In genomic region chr1:145701306-145701862, GRCh38 we compare ENCODE assay signal across 31 cellular contexts. TPM values are rescaled to one million over a fixed set of nuclear protein-coding genes. Genes with fewer than 3 reads are reported as not detected.
"Had no signal": no experiment of that assay in that cellular context is flagged by ENCODE, and none has a peak within 500 bp of the region (broad histone marks: within the 10 kb centered on the region; RNA-seq: fewer than 3 reads in every experiment).

No MANE protein-coding gene starts in this region.

- ATAC-seq: gastrocnemius medialis; left colon; naive thymus-derived CD8-positive, alpha-beta T cell; pancreas; stimulated activated naive B cell treated with anti-CD40 and anti-IgM and Interleukin-4, amounts not matched to agents 10 μg/mL and 1 μg/mL and 100 μg/mL, for 72 hours; upper lobe of right lung had no signal

- H3K27me3 ChIP-seq: breast epithelium, esophagus muscularis mucosa, gastrocnemius medialis, pancreas, sigmoid colon, stomach, thyroid gland, upper lobe of right lung had no signal

- H3K4me1 ChIP-seq: breast epithelium, esophagus muscularis mucosa, gastrocnemius medialis, prostate gland, sigmoid colon, stomach, thyroid gland, upper lobe of right lung had no signal

- H3K9me3 ChIP-seq: breast epithelium, esophagus muscularis mucosa, gastrocnemius medialis, pancreas, prostate gland, sigmoid colon, stomach, thyroid gland, upper lobe of right lung had no signal

- DNase-seq: activated CD4-positive, alpha-beta T cell treated with anti-CD3 and anti-CD28 coated beads for 4 hours; activated CD4-positive, alpha-beta T cell treated with anti-CD3 and anti-CD28 coated beads, Interleukin-2, amount 50 U/mL, for 4 hours; activated CD8-positive, alpha-beta memory T cell treated with anti-CD3 and anti-CD28 coated beads for 24 hours; activated effector memory CD4-positive, alpha-beta T cell treated with Interleukin-2 at 50 U/mL for 16 hours; activated naive CD4-positive, alpha-beta T cell treated with Interleukin-2 at 50 U/mL for 16 hours; activated naive CD8-positive, alpha-beta T cell treated with anti-CD3 and anti-CD28 coated beads for 36 hours; amniotic stem cell; central memory CD4-positive, alpha-beta T cell; dermis blood vessel endothelial cell; effector CD4-positive, alpha-beta T cell; gastrocnemius medialis; glutamatergic neuron; islet precursor cell; left colon; naive thymus-derived CD8-positive, alpha-beta T cell; nucleus accumbens; pancreas; sigmoid colon; stimulated activated CD4-positive, alpha-beta T cell treated with anti-CD3 and anti-CD28 coated beads, Interleukin-15, amount 100 ng/mL, for 24 hours; stimulated activated CD4-positive, alpha-beta T cell treated with anti-CD3 and anti-CD28 coated beads, Interleukin-2, amount 100 ng/mL, for 24 hours; stimulated activated naive B cell treated with anti-CD40 and anti-IgM and Interleukin-4, amounts not matched to agents 10 μg/mL and 1 μg/mL and 100 μg/mL, for 72 hours; stomach; T-helper 1 cell; thyroid gland; upper lobe of right lung had no signal

- H3K36me3 ChIP-seq: breast epithelium, esophagus muscularis mucosa, gastrocnemius medialis, pancreas, prostate gland, sigmoid colon, stomach, thyroid gland, upper lobe of right lung had no signal

- FAIRE-seq: astrocyte, colon, pancreas had no signal

- H3K4me3 ChIP-seq: breast epithelium, esophagus muscularis mucosa, gastrocnemius medialis, pancreas, prostate gland, sigmoid colon, stomach, thyroid gland, upper lobe of right lung had no signal

- H3K27ac ChIP-seq: breast epithelium, esophagus muscularis mucosa, gastrocnemius medialis, pancreas, prostate gland, sigmoid colon, stomach, thyroid gland, upper lobe of right lung had no signal

RNA-seq across cellular contexts. Expression of gene PDZK1, which starts 5.8 kb away (rescaled TPM):
- total RNA-seq: activated naive CD8-positive, alpha-beta T cell treated with anti-CD3 and anti-CD28 coated beads for 36 hours; naive thymus-derived CD8-positive, alpha-beta T cell; sigmoid colon had no signal

RNA-seq across cellular contexts. Expression of gene CD160, which starts 17.9 kb away (rescaled TPM):
- total RNA-seq: astrocyte; dermis blood vessel endothelial cell; gastrocnemius medialis; naive thymus-derived CD8-positive, alpha-beta T cell; neural crest cell; prostate gland; sigmoid colon; thyroid gland had no signal
